30 cellular contexts compared by ENCODE assay signal in genomic region chr17:14515015-14515414, GRCh38.
DNase-seq lines count a peak whose midpoint lies in the region; ATAC-seq and TF ChIP-seq lines count a peak whose summit lies in the region.
"Had no signal": no experiment of that assay in that cellular context is flagged by ENCODE, and none has a peak within 500 bp of the region (broad histone marks: within the 10 kb centered on the region; RNA-seq: fewer than 3 reads in every experiment).

No MANE protein-coding gene starts in this region.

- no peak overlapping the region for H3K27ac Mint-ChIP-seq in neural crest cell (ENCODE audit: unreplicated experiment)
- no peak overlapping the region for H3K27ac Mint-ChIP-seq in naive thymus-derived CD8-positive, alpha-beta T cell
- H3K27ac Mint-ChIP-seq: activated CD8-positive, alpha-beta memory T cell treated with anti-CD3 and anti-CD28 coated beads, Interleukin-2, amount 10 ng/mL, durations not matched to agents 7 days and 5 days; activated T-cell treated with anti-CD3 and anti-CD28 coated beads, Interleukin-2, amount 50 U/mL, for 72 hours; CD4-positive, CD25-positive, alpha-beta regulatory T cell; dendritic cell treated with granulocyte-macrophage colony-stimulating factor and Interleukin-4, amounts not matched to agents 40 ng/mL and 50 ng/mL, for 4 days; nephron; stimulated activated effector memory CD8-positive, alpha-beta T cell treated with anti-CD3 and anti-CD28 coated beads, Interleukin-12 subunit alpha, Interleukin-12 subunit beta, amount 100 ng/mL, for 72 hours; T-helper 1 cell treated with Interleukin-12 subunit alpha and Interleukin-12 subunit beta and Interleukin-4 antibody, amounts not matched to agents 30 μg/mL and 1 μg/mL, for 36 hours had no signal

- no peaks in the 10 kb centered on the region for H3K36me3 ChIP-seq in HEK293 (ENCODE audit: control insufficient read depth in 2 of 2, insufficient read depth in 1 of 2, low read length in 2 of 2)
- H3K36me3 ChIP-seq: esophagus squamous epithelium, lower lobe of right lung, pancreas had no signal

- no peaks in the 10 kb centered on the region for H3K27me3 Mint-ChIP-seq in neural crest cell (ENCODE audit: low read depth)
- H3K27me3 Mint-ChIP-seq in naive thymus-derived CD8-positive, alpha-beta T cell: peaks cover 0 to 2% (median 0%) of the 10 kb centered on the region in 5 donors
- H3K27me3 Mint-ChIP-seq: activated CD8-positive, alpha-beta memory T cell treated with anti-CD3 and anti-CD28 coated beads, Interleukin-2, amount 10 ng/mL, durations not matched to agents 7 days and 5 days; dendritic cell treated with granulocyte-macrophage colony-stimulating factor and Interleukin-4, amounts not matched to agents 40 ng/mL and 50 ng/mL, for 4 days had no signal

- ATAC-seq in HG03039 (IDR thresholded peaks at IDR 0.05; ENCODE audit: unreplicated experiment): no peak
- ATAC-seq in naive thymus-derived CD8-positive, alpha-beta T cell: no peak
- ATAC-seq: activated CD4-positive, CD25-positive, alpha-beta regulatory T cell treated with anti-CD3 and anti-CD28 coated beads, Interleukin-2, amount 50 U/mL, for 24 hours; activated CD8-positive, alpha-beta memory T cell treated with anti-CD3 and anti-CD28 coated beads, Interleukin-2, amount 10 ng/mL, durations not matched to agents 7 days and 5 days; activated T-cell treated with anti-CD3 and anti-CD28 coated beads, Interleukin-2, amount 50 U/mL, for 72 hours; lower lobe of right lung; pancreas; PC-3; SK-N-SH treated with all-trans-retinoic acid at 6 μM for 48 hours; stimulated activated effector memory CD8-positive, alpha-beta T cell treated with anti-CD3 and anti-CD28 coated beads, Interleukin-12 subunit alpha, Interleukin-12 subunit beta, amount 100 ng/mL, for 72 hours had no signal

- CTCF ChIA-PET in HEK293 (lab: Yijun Ruan, JAX): no interaction called here

- no peak overlapping the region for H3K4me3 Mint-ChIP-seq in neural crest cell
- no peak overlapping the region for H3K4me3 Mint-ChIP-seq in naive thymus-derived CD8-positive, alpha-beta T cell
- H3K4me3 Mint-ChIP-seq: activated CD8-positive, alpha-beta memory T cell treated with anti-CD3 and anti-CD28 coated beads, Interleukin-2, amount 10 ng/mL, durations not matched to agents 7 days and 5 days; activated T-cell treated with anti-CD3 and anti-CD28 coated beads, Interleukin-2, amount 50 U/mL, for 72 hours; CD4-positive, CD25-positive, alpha-beta regulatory T cell; dendritic cell treated with granulocyte-macrophage colony-stimulating factor and Interleukin-4, amounts not matched to agents 40 ng/mL and 50 ng/mL, for 4 days; nephron; stimulated activated effector memory CD8-positive, alpha-beta T cell treated with anti-CD3 and anti-CD28 coated beads, Interleukin-12 subunit alpha, Interleukin-12 subunit beta, amount 100 ng/mL, for 72 hours; T-helper 1 cell treated with Interleukin-12 subunit alpha and Interleukin-12 subunit beta and Interleukin-4 antibody, amounts not matched to agents 30 μg/mL and 1 μg/mL, for 36 hours had no signal

- H3K4me3 ChIP-seq in HEK293 (ENCODE audit: low read depth, low read length): no peak overlapping the region
- H3K4me3 ChIP-seq: esophagus squamous epithelium, lower lobe of right lung, pancreas had no signal

- POLR2A ChIA-PET in HEK293 (lab: Yijun Ruan, JAX): no interaction called here
- POLR2A ChIA-PET in naive thymus-derived CD8-positive, alpha-beta T cell (lab: Charles Lee): no interaction called here

- DNase-seq in AG20443 (ENCODE audit: low spot score) (peak; percentile 19), fibroblast of gingiva (ENCODE audit: low read depth) (peak; percentile 20), neural crest cell (ENCODE audit: low read depth, low spot score) (no peak), epidermal melanocyte (ENCODE audit: insufficient read length, low spot score) (no peak), COR-L47 (lab: John Stamatoyannopoulos, UW) (no peak)
- no peak for DNase-seq in naive thymus-derived CD8-positive, alpha-beta T cell
- DNase-seq: activated CD4-positive, alpha-beta T cell treated with anti-CD3 and anti-CD28 coated beads, Interleukin-2, amount 50 U/mL, for 4 hours; activated CD8-positive, alpha-beta memory T cell treated with anti-CD3 and anti-CD28 coated beads, Interleukin-2, amount 10 ng/mL, durations not matched to agents 7 days and 5 days; activated T-cell treated with anti-CD3 and anti-CD28 coated beads, Interleukin-2, amount 50 U/mL, for 72 hours; caudate nucleus; CD4-positive, CD25-positive, alpha-beta regulatory T cell; esophagus squamous epithelium; Karpas-422; kidney; lower lobe of right lung; NCI-H1417 treated with DMSO at 0.1 percent for 48 hours; NCI-H226; NCI-H69; pancreas; PC-3; retina; substantia nigra had no signal

- peaks cover 12% of the 10 kb centered on the region for H3K4me1 Mint-ChIP-seq in neural crest cell
- H3K4me1 Mint-ChIP-seq in naive thymus-derived CD8-positive, alpha-beta T cell: no peaks in the 10 kb centered on the region
- H3K4me1 Mint-ChIP-seq: activated CD8-positive, alpha-beta memory T cell treated with anti-CD3 and anti-CD28 coated beads, Interleukin-2, amount 10 ng/mL, durations not matched to agents 7 days and 5 days; nephron had no signal

- H3K9me3 ChIP-seq in HEK293 (ENCODE audit: control insufficient read depth, insufficient read depth, low read depth, low read length): no peaks in the 10 kb centered on the region
- H3K9me3 ChIP-seq: esophagus squamous epithelium, lower lobe of right lung, pancreas had no signal

- H3K36me3 Mint-ChIP-seq in neural crest cell (ENCODE audit: low read depth): no peaks in the 10 kb centered on the region
- no peaks in the 10 kb centered on the region for H3K36me3 Mint-ChIP-seq in naive thymus-derived CD8-positive, alpha-beta T cell
- H3K36me3 Mint-ChIP-seq: activated CD8-positive, alpha-beta memory T cell treated with anti-CD3 and anti-CD28 coated beads, Interleukin-2, amount 10 ng/mL, durations not matched to agents 7 days and 5 days; CD4-positive, CD25-positive, alpha-beta regulatory T cell; stimulated activated effector memory CD8-positive, alpha-beta T cell treated with anti-CD3 and anti-CD28 coated beads, Interleukin-12 subunit alpha, Interleukin-12 subunit beta, amount 100 ng/mL, for 72 hours had no signal

- no peak overlapping the region for H3K27ac ChIP-seq in HEK293 (ENCODE audit: extremely low read depth, low read depth, low read length)
- H3K27ac ChIP-seq: esophagus squamous epithelium, lower lobe of right lung, pancreas had no signal

- H3K4me1 ChIP-seq in HEK293 (ENCODE audit: control insufficient read depth, insufficient read depth, low read length): no peaks in the 10 kb centered on the region
- H3K4me1 ChIP-seq: esophagus squamous epithelium, lower lobe of right lung, pancreas had no signal

- H3K9me3 Mint-ChIP-seq in neural crest cell: no peaks in the 10 kb centered on the region
- H3K9me3 Mint-ChIP-seq in naive thymus-derived CD8-positive, alpha-beta T cell: no peaks in the 10 kb centered on the region
- H3K9me3 Mint-ChIP-seq: activated T-cell treated with anti-CD3 and anti-CD28 coated beads, Interleukin-2, amount 50 U/mL, for 72 hours; nephron; T-helper 1 cell treated with Interleukin-12 subunit alpha and Interleukin-12 subunit beta and Interleukin-4 antibody, amounts not matched to agents 30 μg/mL and 1 μg/mL, for 36 hours had no signal

- TF ChIP-seq CTCF in HEK293 (tag by site-specific recombination; IDR thresholded peaks at IDR 0.05) (0 out of 2 replicates have a peak, but pooled peaks have one; percentile 8), neural crest cell (conservative IDR thresholded peaks at IDR 0.05) (peak; percentile 35)

TF ChIP-seq in HEK293, 187 proteins besides CTCF, POLR2A, EP300 and RAD21:
- TF ChIP-seq SP7 (tag by site-specific recombination; IDR thresholded peaks at IDR 0.05): no peak
- TF ChIP-seq ZNF132 (tag by site-specific recombination; IDR thresholded peaks at IDR 0.05; ENCODE audit: borderline replicate concordance): no peak
- no peak for TF ChIP-seq ZNF561 (tag by site-specific recombination; IDR thresholded peaks at IDR 0.05; ENCODE audit: borderline replicate concordance)
- no peak for TF ChIP-seq ZNF514 (tag by site-specific recombination; IDR thresholded peaks at IDR 0.05)
- no peak for TF ChIP-seq ZNF280C (tag by site-specific recombination; IDR thresholded peaks at IDR 0.05)
- TF ChIP-seq ZFP37 (tag by site-specific recombination; IDR thresholded peaks at IDR 0.05): no peak
- no peak for TF ChIP-seq ZNF558 (tag by site-specific recombination; IDR thresholded peaks at IDR 0.05)

Comparison
In these comparisons a context has a peak if more than half of its experiments do, and no peak if none do; other contexts are left out.
1. DNase-seq: peak in AG20443 (single experiment) and fibroblast of gingiva (single experiment); none in neural crest cell (single experiment), epidermal melanocyte (single experiment), COR-L47 (single experiment) and naive thymus-derived CD8-positive, alpha-beta T cell (0 of 10).